14 cellular contexts compared by ENCODE assay signal in the genomic region with DNA sequence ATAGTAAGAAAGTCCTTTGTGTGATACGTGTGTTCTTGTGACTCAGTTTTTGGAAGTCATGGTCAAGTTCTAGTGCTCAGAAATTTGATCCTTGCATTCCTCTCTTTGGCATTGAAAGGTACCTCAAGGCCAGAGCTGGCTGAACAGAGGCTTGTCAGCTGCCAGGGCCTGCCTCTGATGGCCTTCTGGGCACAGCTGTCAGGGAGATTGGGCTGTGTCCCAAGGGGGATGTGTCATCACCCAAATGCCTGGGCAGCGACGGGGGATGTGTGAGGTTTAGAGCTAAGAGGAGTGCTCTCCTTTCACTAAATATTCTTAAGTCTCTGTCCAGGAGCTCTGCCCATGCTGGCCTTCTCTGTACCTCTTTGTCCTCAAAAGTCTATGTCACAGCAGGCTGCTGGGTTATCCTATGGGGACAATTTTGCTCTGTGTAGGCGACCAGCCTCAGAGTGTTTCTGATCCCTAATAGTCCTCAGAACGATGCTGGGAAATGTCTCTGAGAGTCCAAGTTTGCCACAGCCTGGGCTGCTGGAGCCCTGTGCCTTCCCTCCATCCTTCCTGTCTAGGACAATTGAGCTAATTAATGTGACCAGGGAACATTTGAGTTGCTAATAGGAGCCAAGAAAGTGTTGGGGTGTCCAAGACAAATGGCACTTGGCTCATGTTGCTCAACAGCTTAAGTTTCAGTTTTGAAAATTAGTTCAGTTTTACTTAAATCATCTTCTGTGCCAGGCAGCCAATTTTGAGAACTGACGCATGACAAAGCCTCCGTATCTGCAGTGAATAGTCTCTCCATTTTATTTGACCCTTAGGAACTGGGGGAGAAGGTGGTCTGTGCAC.
DNase-seq lines count a peak whose midpoint lies in the region; ATAC-seq and TF ChIP-seq lines count a peak whose summit lies in the region.
"Had no signal": no experiment of that assay in that cellular context is flagged by ENCODE, and none has a peak within 500 bp of the region (broad histone marks: within the 10 kb centered on the region; RNA-seq: fewer than 3 reads in every experiment).

No MANE protein-coding gene starts in this region.

- H3K4me3 ChIP-seq in skeletal muscle tissue (ENCODE audit: low read length in 3 of 3) = peak overlapping the region in 1 of 3 donors; percentile 42
- H3K4me3 ChIP-seq: SK-N-MC had no signal

- H3K27me3 Mint-ChIP-seq in naive thymus-derived CD8-positive, alpha-beta T cell = peaks cover 0 to 4% (median 0%) of the 10 kb centered on the region in 5 donors
- H3K27me3 Mint-ChIP-seq: activated CD4-positive, alpha-beta T cell treated with anti-CD3 and anti-CD28 coated beads, Interleukin-2, amount 10 ng/mL, durations not matched to agents 7 days and 5 days; stimulated activated memory B cell treated with anti-CD40 and anti-IgM and Interleukin-4, amounts not matched to agents 10 μg/mL and 1 μg/mL and 100 μg/mL, for 72 hours had no signal

- peaks cover 0 to 2% (median 0%) of the 10 kb centered on the region in 3 donors for H3K36me3 Mint-ChIP-seq in naive thymus-derived CD8-positive, alpha-beta T cell
- H3K36me3 Mint-ChIP-seq: activated naive CD4-positive, alpha-beta T cell treated with anti-CD3 and anti-CD28 coated beads, Interleukin-2, amount 50 U/mL, for 24 hours; stimulated activated memory B cell treated with anti-CD40 and anti-IgM and Interleukin-4, amounts not matched to agents 10 μg/mL and 1 μg/mL and 100 μg/mL, for 72 hours had no signal

- H3K9me3 ChIP-seq in skeletal muscle tissue (ENCODE audit: control insufficient read depth in 3 of 3, low read length in 3 of 3) = no peaks in the 10 kb centered on the region

- no peaks in the 10 kb centered on the region for H3K36me3 ChIP-seq in skeletal muscle tissue (ENCODE audit: control insufficient read depth in 3 of 3, insufficient read depth in 3 of 3, low read length in 3 of 3)

- H3K27ac Mint-ChIP-seq in naive thymus-derived CD8-positive, alpha-beta T cell = no peak overlapping the region
- H3K27ac Mint-ChIP-seq: activated CD4-positive, alpha-beta T cell treated with anti-CD3 and anti-CD28 coated beads, Interleukin-2, amount 10 ng/mL, durations not matched to agents 7 days and 5 days; activated naive CD4-positive, alpha-beta T cell treated with anti-CD3 and anti-CD28 coated beads, Interleukin-2, amount 50 U/mL, for 24 hours; stimulated activated memory B cell treated with anti-CD40 and anti-IgM and Interleukin-4, amounts not matched to agents 10 μg/mL and 1 μg/mL and 100 μg/mL, for 72 hours had no signal

- peak overlapping the region; percentile 27 to 55 (median 28) for H3K9ac ChIP-seq in skeletal muscle tissue (ENCODE audit: low read depth in 1 of 3, low read length in 3 of 3)

- peak overlapping the region; percentile 85 for H3K27ac ChIP-seq in skeletal muscle tissue (ENCODE audit: low read depth, low read length)
- H3K27ac ChIP-seq: SK-N-MC had no signal

- peak; percentile 98 for ATAC-seq in Right ventricle myocardium superior (ENCODE audit: poor library complexity)
- no peak for ATAC-seq in naive thymus-derived CD8-positive, alpha-beta T cell
- ATAC-seq: stimulated activated memory B cell treated with anti-CD40 and anti-IgM and Interleukin-4, amounts not matched to agents 10 μg/mL and 1 μg/mL and 100 μg/mL, for 72 hours had no signal

- POLR2A ChIA-PET in naive thymus-derived CD8-positive, alpha-beta T cell (lab: Charles Lee) = no interaction called here

- H3K9me3 Mint-ChIP-seq in naive thymus-derived CD8-positive, alpha-beta T cell = peaks cover 0 to 13% (median 0%) of the 10 kb centered on the region in 9 donors
- H3K9me3 Mint-ChIP-seq: activated CD4-positive, alpha-beta T cell treated with anti-CD3 and anti-CD28 coated beads, Interleukin-2, amount 10 ng/mL, durations not matched to agents 7 days and 5 days had no signal

- intact Hi-C loops in Right ventricle myocardium superior (cut with DNase I) = no loop called here
- intact Hi-C loops in posterior vena cava (cut with DNase I) = no loop called here

- H3K27me3 ChIP-seq in skeletal muscle tissue (ENCODE audit: control insufficient read depth in 3 of 3, insufficient read depth in 3 of 3, low read length in 3 of 3) = no peaks in the 10 kb centered on the region

- no peak overlapping the region for H3K4me3 Mint-ChIP-seq in naive thymus-derived CD8-positive, alpha-beta T cell
- H3K4me3 Mint-ChIP-seq: activated CD4-positive, alpha-beta T cell treated with anti-CD3 and anti-CD28 coated beads, Interleukin-2, amount 10 ng/mL, durations not matched to agents 7 days and 5 days; activated naive CD4-positive, alpha-beta T cell treated with anti-CD3 and anti-CD28 coated beads, Interleukin-2, amount 50 U/mL, for 24 hours; stimulated activated memory B cell treated with anti-CD40 and anti-IgM and Interleukin-4, amounts not matched to agents 10 μg/mL and 1 μg/mL and 100 μg/mL, for 72 hours had no signal

- in situ Hi-C loops in GM13976 (cut with MboI; ENCODE audit: low sequenced_read_pairs, unreplicated experiment) = no loop called here

- no peaks in the 10 kb centered on the region for H3K4me1 Mint-ChIP-seq in naive thymus-derived CD8-positive, alpha-beta T cell
- H3K4me1 Mint-ChIP-seq: activated CD4-positive, alpha-beta T cell treated with anti-CD3 and anti-CD28 coated beads, Interleukin-2, amount 10 ng/mL, durations not matched to agents 7 days and 5 days; activated naive CD4-positive, alpha-beta T cell treated with anti-CD3 and anti-CD28 coated beads, Interleukin-2, amount 50 U/mL, for 24 hours; stimulated activated memory B cell treated with anti-CD40 and anti-IgM and Interleukin-4, amounts not matched to agents 10 μg/mL and 1 μg/mL and 100 μg/mL, for 72 hours had no signal

- TF ChIP-seq CTCF in GM13976 (IDR thresholded peaks at IDR 0.05; ENCODE audit: borderline replicate concordance, control extremely low read depth, extremely low read depth, insufficient read depth, missing control alignments) = no peak

- peaks cover 9 to 36% (median 27%) of the 10 kb centered on the region in 3 donors for H3K4me1 ChIP-seq in skeletal muscle tissue (ENCODE audit: control insufficient read depth in 3 of 3, insufficient read depth in 3 of 3, low read length in 3 of 3)

- DNase-seq in HCEC 1CT (peak; percentile 52), T1000 (lab: John Stamatoyannopoulos, UW) (peak; percentile 28), Right ventricle myocardium superior (peak; percentile 83), GM13976 (ENCODE audit: low spot score) (no peak), NCI-H146 treated with DMSO at 0.1 percent for 48 hours (lab: John Stamatoyannopoulos, UW; ENCODE audit: unreplicated experiment) (no peak), posterior vena cava (ENCODE audit: low spot score) (no peak)
- DNase-seq in naive thymus-derived CD8-positive, alpha-beta T cell = no peak
- DNase-seq: activated CD4-positive, alpha-beta T cell treated with anti-CD3 and anti-CD28 coated beads, Interleukin-2, amount 10 ng/mL, durations not matched to agents 7 days and 5 days; COR-L47; NCI-H345 had no signal

Comparison
In these comparisons a context has a peak if more than half of its experiments do, and no peak if none do; other contexts are left out.
1. DNase-seq: peak in HCEC 1CT (single experiment), T1000 (single experiment) and Right ventricle myocardium superior (single experiment); none in naive thymus-derived CD8-positive, alpha-beta T cell (0 of 10), GM13976 (single experiment), NCI-H146 treated with DMSO at 0.1 percent for 48 hours (single experiment) and posterior vena cava (single experiment).